1 cellular context compared by ENCODE assay signal in genomic region chr1:62244380-62244779, GRCh38. TPM values are rescaled to one million over a fixed set of nuclear protein-coding genes. Genes with fewer than 3 reads are reported as not detected.
"Had no signal": no experiment of that assay in that cellular context is flagged by ENCODE, and none has a peak within 500 bp of the region (broad histone marks: within the 10 kb centered on the region; RNA-seq: fewer than 3 reads in every experiment).

No MANE protein-coding gene starts in this region.

RNA-seq across cellular contexts. Expression of gene L1TD1, which starts 49.7 kb away (rescaled TPM):
- total RNA-seq: G401 had no signal
